23 cellular contexts compared by ENCODE assay signal in the genomic region with DNA sequence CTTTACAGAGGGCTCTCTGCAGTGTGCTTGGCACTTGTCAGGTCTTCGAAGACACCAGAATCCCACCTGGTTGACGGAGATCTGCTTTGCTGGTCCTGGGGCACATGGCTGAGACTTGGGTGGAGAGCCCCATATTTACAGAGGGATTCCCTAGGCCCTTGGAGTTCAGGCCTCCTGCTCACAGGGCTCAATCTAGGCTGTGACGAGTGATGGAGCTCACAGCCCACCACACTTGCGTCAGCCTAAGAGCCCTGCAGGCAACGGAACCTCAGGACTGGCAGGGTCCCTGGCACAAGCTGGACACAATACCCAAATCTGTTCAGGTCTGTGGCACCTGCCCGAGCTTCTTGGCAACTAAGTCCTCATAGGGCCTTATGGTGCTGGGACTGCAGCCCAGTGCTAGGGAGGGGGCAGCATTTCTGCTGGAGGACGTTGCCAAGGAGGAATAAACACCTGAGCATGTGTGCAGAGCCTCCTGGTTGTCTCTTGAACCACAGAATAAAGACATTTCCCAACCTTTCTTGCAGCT. TPM values are rescaled to one million over a fixed set of nuclear protein-coding genes. Genes with fewer than 3 reads are reported as not detected.
"Had no signal": no experiment of that assay in that cellular context is flagged by ENCODE, and none has a peak within 500 bp of the region (broad histone marks: within the 10 kb centered on the region; RNA-seq: fewer than 3 reads in every experiment).

No MANE protein-coding gene starts in this region.

- ATAC-seq: Panc1, PC-3 had no signal

- H3K9me3 ChIP-seq: SK-N-SH had no signal

- H3K4me2 ChIP-seq: SK-N-SH had no signal

- H3K9ac ChIP-seq: SK-N-SH had no signal

- DNase-seq: KBM-7; MV-4-11; NCI-H1048; NCI-H1105; NCI-H1417; NCI-H1436 treated with DMSO at 0.1 percent for 48 hours; NCI-H1694; NCI-H187 treated with DMSO at 0.1 percent for 48 hours; NCI-H2029 treated with DMSO at 0.1 percent for 48 hours; NCI-H2227 treated with DMSO at 0.1 percent for 48 hours; NCI-H524; NCI-H526 treated with DMSO at 0.1 percent for 48 hours; NCI-H748 treated with DMSO at 0.1 percent for 48 hours; NK-92 treated with Interleukin-12 subunit alpha and Interleukin-12 subunit beta, amount 100 ng/mL, for 24 hours; PC-3; SHP77; SK-N-SH had no signal

- H3K27ac ChIP-seq: RWPE1 had no signal

RNA-seq across cellular contexts. Expression of gene KCNC1, which starts 59.1 kb away (rescaled TPM):
- total RNA-seq: HT-29, MCF 10A, NCI-H460, OCI-LY7, PC-3 had no signal
